22 cellular contexts compared by ENCODE assay signal in genomic region chr3:142117452-142117851, GRCh38. TPM values are rescaled to one million over a fixed set of nuclear protein-coding genes. Genes with fewer than 3 reads are reported as not detected.
DNase-seq lines count a peak whose midpoint lies in the region; ATAC-seq, FAIRE-seq and TF ChIP-seq lines count a peak whose summit lies in the region.
"Had no signal": no experiment of that assay in that cellular context is flagged by ENCODE, and none has a peak within 500 bp of the region (broad histone marks: within the 10 kb centered on the region; RNA-seq: fewer than 3 reads in every experiment).

No MANE protein-coding gene starts in this region.

- H3K36me3 ChIP-seq in Caco-2 (ENCODE audit: control insufficient read depth, insufficient read depth, low read length) (no peaks in the 10 kb centered on the region), KOPT-K1 (ENCODE audit: insufficient read depth, low read length) (no peaks in the 10 kb centered on the region), K562 (ENCODE audit: control insufficient read depth, insufficient read depth, low read length) (no peaks in the 10 kb centered on the region)
- H3K36me3 ChIP-seq: ascending aorta, esophagus muscularis mucosa, pancreas, SJSA1 had no signal

- no peaks in the 10 kb centered on the region for H3K79me2 ChIP-seq in K562 (ENCODE audit: control insufficient read depth, insufficient read depth, low read length)

- H3K36me3 Mint-ChIP-seq in Caco-2 (ENCODE audit: insufficient read depth, unreplicated experiment): no peaks in the 10 kb centered on the region
- H3K36me3 Mint-ChIP-seq in natural killer cell: no peaks in the 10 kb centered on the region
- no peaks in the 10 kb centered on the region for H3K36me3 Mint-ChIP-seq in osteocyte (ENCODE audit: unreplicated experiment)

- H3K27me3 ChIP-seq in Caco-2 (replicated peaks; ENCODE audit: control insufficient read depth, insufficient read depth, low read length) (no peaks in the 10 kb centered on the region), K562 (ENCODE audit: control insufficient read depth in 2 of 2, insufficient read depth in 2 of 2, low read length in 2 of 2) (no peaks in the 10 kb centered on the region)
- H3K27me3 ChIP-seq: ascending aorta, esophagus muscularis mucosa, pancreas, SJSA1 had no signal

- no peak overlapping the region for H3K9ac ChIP-seq in K562 (ENCODE audit: insufficient read depth in 1 of 2, low read depth in 2 of 2, low read length in 2 of 2)

- no peak for TF ChIP-seq POLR2A in K562 (conservative IDR thresholded peaks at IDR 0.05)

- CTCF ChIA-PET in Caco-2 (lab: Charles Lee): no interaction called here
- CTCF ChIA-PET in K562 (lab: Yijun Ruan, JAX; ENCODE audit: low intra/inter-chr PET ratio): no interaction called here

- BruUV-seq in Caco-2 (replicated peaks; lab: Mats Ljungman, UMichigan) (no TSS peak), K562 (replicated peaks; lab: Mats Ljungman, UMichigan) (no TSS peak)

- peaks cover 13% of the 10 kb centered on the region for H3K4me1 Mint-ChIP-seq in Caco-2 (ENCODE audit: low read depth, unreplicated experiment)
- H3K4me1 Mint-ChIP-seq in natural killer cell: peaks cover 44 to 51% of the 10 kb centered on the region in 2 donors
- peaks cover 20% of the 10 kb centered on the region for H3K4me1 Mint-ChIP-seq in osteocyte (ENCODE audit: unreplicated experiment)
- H3K4me1 Mint-ChIP-seq: activated CD4-positive, alpha-beta T cell treated with anti-CD3 and anti-CD28 coated beads, Interleukin-2, amount 10 ng/mL, durations not matched to agents 24 days and 14 days had no signal

- no peak for TF ChIP-seq RAD21 in K562 (CRISPR knock-in tag; conservative IDR thresholded peaks at IDR 0.05 in 1 of 2, IDR thresholded peaks at IDR 0.05 in 1 of 2)

- H3K4me3 Mint-ChIP-seq in Caco-2 (ENCODE audit: unreplicated experiment) (no peak overlapping the region), natural killer cell (no peak overlapping the region), osteocyte (ENCODE audit: unreplicated experiment) (no peak overlapping the region)
- H3K4me3 Mint-ChIP-seq: activated CD4-positive, alpha-beta T cell treated with anti-CD3 and anti-CD28 coated beads, Interleukin-2, amount 10 ng/mL, durations not matched to agents 24 days and 14 days; activated naive CD4-positive, alpha-beta T cell treated with anti-CD3 and anti-CD28 coated beads, Interleukin-2, amount 50 U/mL, for 24 hours; activated T-helper 1 cell treated with anti-CD3 and anti-CD28 coated beads, Interleukin-12 subunit alpha, Interleukin-12 subunit beta, Interleukin-2, Interleukin-4 antibody, amounts not matched to agents 30 ng/mL and 10 ng/mL and 1 ng/mL, durations not matched to agents 14 hours and 24 hours and 36 hours had no signal

- H3K27ac Mint-ChIP-seq in Caco-2 (ENCODE audit: unreplicated experiment) (peak overlapping the region; percentile 67), natural killer cell (peak overlapping the region; percentile 11 to 55), osteocyte (ENCODE audit: unreplicated experiment) (no peak overlapping the region)
- H3K27ac Mint-ChIP-seq: activated CD4-positive, alpha-beta T cell treated with anti-CD3 and anti-CD28 coated beads, Interleukin-2, amount 10 ng/mL, durations not matched to agents 24 days and 14 days; activated naive CD4-positive, alpha-beta T cell treated with anti-CD3 and anti-CD28 coated beads, Interleukin-2, amount 50 U/mL, for 24 hours; activated T-helper 1 cell treated with anti-CD3 and anti-CD28 coated beads, Interleukin-12 subunit alpha, Interleukin-12 subunit beta, Interleukin-2, Interleukin-4 antibody, amounts not matched to agents 30 ng/mL and 10 ng/mL and 1 ng/mL, durations not matched to agents 14 hours and 24 hours and 36 hours had no signal

- H3K27ac ChIP-seq in KOPT-K1 (ENCODE audit: low read depth, low read length, poor library complexity, severe bottlenecking): peak overlapping the region; percentile 51
- no peak overlapping the region for H3K27ac ChIP-seq in K562 (ENCODE audit: extremely low read depth, low read depth, low read length)
- H3K27ac ChIP-seq: ascending aorta, esophagus muscularis mucosa, pancreas, SJSA1 had no signal

- no peak for DNase-seq in Caco-2
- DNase-seq in K562 (ENCODE audit: extremely low read depth in 1 of 4, low spot score in 3 of 4): no peak
- DNase-seq in natural killer cell: no peak
- no peak for DNase-seq in osteocyte (ENCODE audit: extremely low spot score, unreplicated experiment)
- no peak for DNase-seq in GM10266 (ENCODE audit: extremely low spot score)
- no peak for DNase-seq in SKM-1 (lab: John Stamatoyannopoulos, UW; ENCODE audit: unreplicated experiment)
- no peak for DNase-seq in NCI-H446 (lab: John Stamatoyannopoulos, UW)
- DNase-seq: activated CD4-positive, alpha-beta T cell treated with anti-CD3 and anti-CD28 coated beads, Interleukin-2, amount 10 ng/mL, durations not matched to agents 24 days and 14 days; cerebellar nuclear complex; effector CD4-positive, alpha-beta T cell; NCI-H1417 treated with DMSO at 0.1 percent for 48 hours; NCI-H2227 treated with DMSO at 0.1 percent for 48 hours; pancreas had no signal

- no peak for TF ChIP-seq EP300 in K562 (IDR thresholded peaks at IDR 0.05; ENCODE audit: low read length)

- no peaks in the 10 kb centered on the region for H4K20me1 ChIP-seq in K562 (replicated peaks; ENCODE audit: control insufficient read depth, insufficient read depth, low read length)

- H3K27me3 Mint-ChIP-seq in Caco-2 (ENCODE audit: insufficient read depth, unreplicated experiment) (no peaks in the 10 kb centered on the region), natural killer cell (ENCODE audit: low read depth in 2 of 2) (no peaks in the 10 kb centered on the region), osteocyte (ENCODE audit: unreplicated experiment) (no peaks in the 10 kb centered on the region)
- H3K27me3 Mint-ChIP-seq: activated CD4-positive, alpha-beta T cell treated with anti-CD3 and anti-CD28 coated beads, Interleukin-2, amount 10 ng/mL, durations not matched to agents 24 days and 14 days; activated naive CD4-positive, alpha-beta T cell treated with anti-CD3 and anti-CD28 coated beads, Interleukin-2, amount 50 U/mL, for 24 hours had no signal

- H3K9me3 ChIP-seq in Caco-2 (no peaks in the 10 kb centered on the region), KOPT-K1 (ENCODE audit: insufficient read depth, low read length, poor library complexity, severe bottlenecking) (peaks cover 4% of the 10 kb centered on the region), K562 (replicated peaks; ENCODE audit: control insufficient read depth, insufficient read depth, low read depth, low read length) (no peaks in the 10 kb centered on the region)
- H3K9me3 ChIP-seq: ascending aorta, esophagus muscularis mucosa, pancreas, SJSA1 had no signal

- TF ChIP-seq CTCF in Caco-2 (IDR thresholded peaks at IDR 0.05; ENCODE audit: insufficient read depth in 1 of 2, low read depth in 1 of 2, low read length in 1 of 2, severe bottlenecking in 1 of 2, unreplicated experiment in 1 of 2) (no peak), K562 (IDR thresholded peaks at IDR 0.05 in 2 of 3, conservative IDR thresholded peaks at IDR 0.05 in 1 of 3; ENCODE audit: insufficient read depth in 2 of 3, low read depth in 1 of 3, low read length in 3 of 3) (no peak), natural killer cell (IDR thresholded peaks at IDR 0.05) (no peak), osteocyte (IDR thresholded peaks at IDR 0.05) (no peak), GM10266 (IDR thresholded peaks at IDR 0.05; ENCODE audit: control insufficient read depth, insufficient read depth, low read depth, missing control alignments) (no peak)

- WGBS in K562 (ENCODE audit: insufficient coverage, low coverage, missing lambda C conversion rate): 65% methylated on average over 3 of the region's 3 CpGs

- H3K4me2 ChIP-seq in K562 (ENCODE audit: insufficient read depth, low read length): no peak overlapping the region

- in situ Hi-C loops in K562 (cut with MboI): no loop called here

- FAIRE-seq in K562 (lab: Jason Lieb, UNC): no peak
- FAIRE-seq: frontal cortex, keratinocyte, pancreas had no signal

- POLR2A ChIA-PET in Caco-2 (lab: Charles Lee): no interaction called here
- POLR2A ChIA-PET in K562 (lab: Yijun Ruan, JAX): no interaction called here

- H3K4me1 ChIP-seq in Caco-2: no peaks in the 10 kb centered on the region
- no peaks in the 10 kb centered on the region for H3K4me1 ChIP-seq in K562 (replicated peaks in 1 of 2; ENCODE audit: control insufficient read depth in 2 of 2, insufficient read depth in 2 of 2, low read length in 2 of 2)
- H3K4me1 ChIP-seq: ascending aorta, pancreas, SJSA1 had no signal

- H3K4me3 ChIP-seq in Caco-2 (ENCODE audit: low read depth, low read length) (no peak overlapping the region), K562 (no peak overlapping the region)
- H3K4me3 ChIP-seq: ascending aorta, esophagus muscularis mucosa, pancreas, SJSA1 had no signal

- intact Hi-C loops in Caco-2 (cut with micrococcal nuclease; ENCODE audit: unreplicated experiment) (no loop called here), K562 (cut with micrococcal nuclease) (no loop called here), natural killer cell (cut with micrococcal nuclease) (no loop called here)

- no peaks in the 10 kb centered on the region for H3K9me1 ChIP-seq in K562 (ENCODE audit: control insufficient read depth, insufficient read depth, low read length)

- ATAC-seq in K562: no peak
- no peak for ATAC-seq in natural killer cell
- ATAC-seq: sciatic nerve had no signal

- H3K9me3 Mint-ChIP-seq in Caco-2 (ENCODE audit: unreplicated experiment): no peaks in the 10 kb centered on the region
- no peaks in the 10 kb centered on the region for H3K9me3 Mint-ChIP-seq in natural killer cell
- H3K9me3 Mint-ChIP-seq in osteocyte (ENCODE audit: unreplicated experiment): peaks cover 5% of the 10 kb centered on the region
- H3K9me3 Mint-ChIP-seq: activated CD4-positive, alpha-beta T cell treated with anti-CD3 and anti-CD28 coated beads, Interleukin-2, amount 10 ng/mL, durations not matched to agents 24 days and 14 days; activated naive CD4-positive, alpha-beta T cell treated with anti-CD3 and anti-CD28 coated beads, Interleukin-2, amount 50 U/mL, for 24 hours; activated T-helper 1 cell treated with anti-CD3 and anti-CD28 coated beads, Interleukin-12 subunit alpha, Interleukin-12 subunit beta, Interleukin-2, Interleukin-4 antibody, amounts not matched to agents 30 ng/mL and 10 ng/mL and 1 ng/mL, durations not matched to agents 14 hours and 24 hours and 36 hours had no signal

- H2AFZ ChIP-seq in K562 (ENCODE audit: low read depth, low read length): peak overlapping the region; percentile 19; the same call in 1 of the 2 replicates

RNA-seq across cellular contexts. Expression of gene TFDP2, which starts 31.9 kb away (rescaled TPM):
- 32.5 and 38.6 TPM in 2 replicates for total RNA-seq in Caco-2 (2022)
- 61.9 and 200 TPM in 2 replicates for total RNA-seq in K562 (2011; cell fraction: chromatin; rRNA removed; ENCODE audit: low replicate concordance)
- 25.8 and 27.7 TPM in 2 replicates for total RNA-seq in K562 (2011; cell fraction: nucleolus; rRNA removed)
- 45.5 and 66.3 TPM in 2 replicates for total RNA-seq in K562 (2011; cell fraction: nucleoplasm; rRNA removed)
- 99.8 and 119 TPM in 2 replicates for total RNA-seq in K562 (2014; rRNA removed)
- 126 and 158 TPM in 2 replicates for total RNA-seq in K562 (2014; rRNA removed; fragmentation: Illumina TruSeq; extraction: Trizol)
- 98.5 and 109 TPM in 2 replicates for total RNA-seq in K562 (2015; rRNA removed; fragmentation: Illumina TruSeq; extraction: Trizol)
- total RNA-seq in K562 (2021): 95.6 and 97.6 TPM in 2 replicates
- polyA plus RNA-seq in K562 (2011; rRNA removed): 127 and 179 TPM in 2 replicates
- polyA plus RNA-seq in K562 (2011; cell fraction: cytosol; rRNA removed): 39.6 and 64.3 TPM in 2 replicates
- polyA plus RNA-seq in K562 (2011; cell fraction: nucleus; rRNA removed): 38.0 and 64.1 TPM in 2 replicates
- polyA plus RNA-seq in K562 (2012): 54.6 and 70.7 TPM in 2 replicates
- polyA plus RNA-seq in K562 (2014; fragmentation: Illumina TruSeq; extraction: Trizol): 121 and 160 TPM in 2 replicates
- polyA plus RNA-seq in K562 (2014; fragmentation: Nextera tagmentation; extraction: Ambion mirVana): 100 to 1,000 TPM; 132 to 166 TPM
- polyA plus RNA-seq in K562 (2014; rRNA removed): 82.9 and 119 TPM in 2 replicates
- polyA minus RNA-seq in K562 (2011; rRNA and poly(A)+ RNA removed): 73.8 and 88.9 TPM in 2 replicates
- 17.8 and 27.1 TPM in 2 replicates for polyA minus RNA-seq in K562 (2011; cell fraction: cytosol; rRNA and poly(A)+ RNA removed)
- polyA minus RNA-seq in K562 (2011; cell fraction: nucleus; rRNA and poly(A)+ RNA removed): 19.3 and 30.1 TPM in 2 replicates
- total RNA-seq in natural killer cell: 100 to 1,000 TPM; 134 to 154 (median 142) TPM
- total RNA-seq in osteocyte: 36.9 and 49.3 TPM in 2 replicates
